Comparison of ENCODE assay signal across 14 cellular contexts in the genomic region with DNA sequence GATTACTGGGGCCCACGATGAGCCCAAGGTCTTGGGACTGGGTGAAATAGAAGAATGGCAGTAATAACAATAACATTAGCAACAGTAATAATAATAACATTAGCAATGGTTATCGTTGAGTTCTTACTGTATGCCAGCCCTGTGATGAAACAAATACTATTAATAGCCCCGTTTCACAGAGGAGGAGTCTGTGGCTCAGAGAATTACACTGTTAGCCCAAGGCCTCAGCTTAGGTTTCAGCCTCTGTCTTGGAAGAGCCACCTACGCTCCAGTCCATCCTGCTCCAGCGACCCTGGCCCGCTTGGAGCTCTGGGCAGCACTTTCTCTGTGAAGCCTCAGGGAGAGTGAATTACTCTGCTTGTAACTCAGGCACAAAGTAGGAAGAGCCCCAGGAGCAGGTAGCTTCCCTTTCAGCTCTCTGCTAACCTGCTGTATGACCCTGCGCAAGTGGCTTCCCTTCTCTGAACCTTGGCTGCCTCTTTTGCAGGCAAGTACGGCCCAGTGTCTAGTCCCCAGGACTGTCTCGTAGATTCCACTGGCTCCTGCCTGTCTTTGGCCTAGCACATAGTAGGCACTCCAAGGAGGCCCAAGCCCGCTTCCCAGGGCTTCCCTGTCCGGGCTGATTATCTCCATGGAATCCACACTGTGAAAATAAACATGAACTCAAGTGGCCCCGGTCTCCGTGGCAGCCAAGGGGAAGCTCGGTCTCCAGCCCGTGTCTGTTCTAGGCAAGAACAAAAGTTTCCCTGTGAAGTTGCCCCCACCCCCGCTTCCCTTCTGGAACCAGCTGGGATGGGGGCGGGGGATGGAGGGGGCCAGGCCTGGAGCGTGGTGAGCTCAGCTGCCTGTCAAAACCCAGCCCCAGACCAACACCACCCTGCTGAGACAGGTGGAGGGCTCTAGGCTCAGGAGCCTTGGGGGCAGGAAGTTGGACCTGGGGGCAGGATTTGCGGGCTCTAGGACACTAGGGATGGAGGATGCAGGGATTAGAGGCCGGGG. TPM values are rescaled to one million over a fixed set of nuclear protein-coding genes. Genes with fewer than 3 reads are reported as not detected.
DNase-seq lines count a peak whose midpoint lies in the region; ATAC-seq lines count a peak whose summit lies in the region.
"Had no signal": no experiment of that assay in that cellular context is flagged by ENCODE, and none has a peak within 500 bp of the region (broad histone marks: within the 10 kb centered on the region; RNA-seq: fewer than 3 reads in every experiment).

No MANE protein-coding gene starts in this region.

- H3K4me3 Mint-ChIP-seq in T-helper 2 cell treated with Interferon-gamma antibody and Interleukin-4, amounts not matched to agents 5 μg/mL and 100 μg/mL, for 36 hours = no peak overlapping the region
- H3K4me3 Mint-ChIP-seq: CD4-positive, alpha-beta memory T cell; central memory CD8-positive, alpha-beta T cell; T-helper 1 cell treated with Interleukin-12 subunit alpha and Interleukin-12 subunit beta and Interleukin-4 antibody, amounts not matched to agents 30 μg/mL and 1 μg/mL, for 36 hours had no signal

- H3K27me3 Mint-ChIP-seq in T-helper 2 cell treated with Interferon-gamma antibody and Interleukin-4, amounts not matched to agents 5 μg/mL and 100 μg/mL, for 36 hours (ENCODE audit: low read depth) = peaks cover 15% of the 10 kb centered on the region

- no peaks in the 10 kb centered on the region for H3K36me3 ChIP-seq in H7 (replicated peaks; ENCODE audit: control insufficient read depth, insufficient read depth, low read length)
- H3K36me3 ChIP-seq: prostate gland had no signal

- no peaks in the 10 kb centered on the region for H3K27me3 ChIP-seq in H7 (ENCODE audit: control insufficient read depth, insufficient read depth, low read length)

- H3K4me3 ChIP-seq in H7 (ENCODE audit: insufficient read depth, low read depth, low read length) = no peak overlapping the region
- H3K4me3 ChIP-seq: prostate gland had no signal

- no peaks in the 10 kb centered on the region for H3K9me3 Mint-ChIP-seq in T-helper 2 cell treated with Interferon-gamma antibody and Interleukin-4, amounts not matched to agents 5 μg/mL and 100 μg/mL, for 36 hours
- H3K9me3 Mint-ChIP-seq: CD4-positive, alpha-beta memory T cell; central memory CD8-positive, alpha-beta T cell; T-helper 1 cell treated with Interleukin-12 subunit alpha and Interleukin-12 subunit beta and Interleukin-4 antibody, amounts not matched to agents 30 μg/mL and 1 μg/mL, for 36 hours had no signal

- DNase-seq in H7 (peak; percentile 78), cerebellum (ENCODE audit: low spot score) (peak; percentile 30), iPS-NIHi7 (ENCODE audit: extremely low spot score) (peak; percentile 56), posterior cingulate gyrus (peak; percentile 44 to 95 (median 74)), NK-92 (lab: John Stamatoyannopoulos, UW; ENCODE audit: unreplicated experiment) (no peak)
- DNase-seq in T-helper 2 cell treated with Interferon-gamma antibody and Interleukin-4, amounts not matched to agents 5 μg/mL and 100 μg/mL, for 36 hours (ENCODE audit: low spot score) = no peak
- no peak for DNase-seq in stimulated activated naive CD4-positive, alpha-beta T cell (lab: John Stamatoyannopoulos, UW)
- DNase-seq: CD4-positive, alpha-beta memory T cell; KBM-7; NCI-H526 treated with DMSO at 0.1 percent for 48 hours had no signal

- no peaks in the 10 kb centered on the region for H3K36me3 Mint-ChIP-seq in T-helper 2 cell treated with Interferon-gamma antibody and Interleukin-4, amounts not matched to agents 5 μg/mL and 100 μg/mL, for 36 hours (ENCODE audit: low read depth)
- H3K36me3 Mint-ChIP-seq: CD4-positive, alpha-beta memory T cell had no signal

- H3K4me1 Mint-ChIP-seq in T-helper 2 cell treated with Interferon-gamma antibody and Interleukin-4, amounts not matched to agents 5 μg/mL and 100 μg/mL, for 36 hours (ENCODE audit: low read depth) = no peaks in the 10 kb centered on the region
- H3K4me1 Mint-ChIP-seq: CD4-positive, alpha-beta memory T cell; central memory CD8-positive, alpha-beta T cell had no signal

- H3K27ac Mint-ChIP-seq in T-helper 2 cell treated with Interferon-gamma antibody and Interleukin-4, amounts not matched to agents 5 μg/mL and 100 μg/mL, for 36 hours = no peak overlapping the region
- H3K27ac Mint-ChIP-seq: T-helper 1 cell treated with Interleukin-12 subunit alpha and Interleukin-12 subunit beta and Interleukin-4 antibody, amounts not matched to agents 30 μg/mL and 1 μg/mL, for 36 hours had no signal

- intact Hi-C loops in posterior cingulate gyrus (cut with DNase I) = no loop called here

- ATAC-seq in GM19397 (IDR thresholded peaks at IDR 0.05; ENCODE audit: unreplicated experiment) = no peak

RNA-seq across cellular contexts. Expression of a gene that starts 26.2 kb away (rescaled TPM):
- total RNA-seq in H7 (2014; rRNA removed; shearing (Covaris generic)) = 8.7 and 16.7 TPM in 2 replicates
- total RNA-seq in cerebellum = 0.64 TPM
- total RNA-seq: CD4-positive, alpha-beta memory T cell had no signal

Comparison
In these comparisons a context has a peak if more than half of its experiments do, and no peak if none do; other contexts are left out.
1. DNase-seq: peak in H7 (single experiment), cerebellum (single experiment), iPS-NIHi7 (single experiment) and posterior cingulate gyrus (10 of 10); none in T-helper 2 cell treated with Interferon-gamma antibody and Interleukin-4, amounts not matched to agents 5 μg/mL and 100 μg/mL, for 36 hours (single experiment), stimulated activated naive CD4-positive, alpha-beta T cell (0 of 6) and NK-92 (single experiment).